Comparison of ENCODE assay signal across 9 cellular contexts in the genomic region with DNA sequence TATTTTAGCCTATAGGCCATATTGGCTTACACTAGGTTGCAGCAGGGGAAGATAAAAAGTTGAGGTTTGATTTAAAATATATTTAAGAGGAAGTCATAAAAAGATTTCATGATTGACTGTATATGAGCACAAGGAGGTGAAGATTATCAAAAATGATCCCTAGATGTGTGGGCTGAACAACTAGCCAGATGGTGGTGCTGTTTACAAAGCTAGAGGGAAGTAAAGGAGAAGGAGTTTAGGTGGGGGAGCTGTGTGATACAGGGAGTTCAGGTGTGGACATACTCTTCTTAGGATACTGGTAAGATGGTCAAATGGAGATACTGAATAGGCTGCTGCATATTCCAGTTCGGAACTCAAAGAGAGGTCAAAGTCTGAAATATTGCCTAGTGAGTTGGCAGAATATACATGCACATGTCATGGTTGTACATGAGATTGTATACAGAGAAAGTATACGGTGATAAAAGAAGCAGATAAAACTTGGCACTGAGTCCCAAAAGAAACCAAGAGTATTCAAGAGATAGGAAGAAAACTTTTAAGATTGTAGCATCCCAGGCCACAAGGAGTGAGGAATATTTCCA.
A peak's percentile ranks its signal among the peaks of the same experiment; 100 is the strongest.
DNase-seq lines count a peak whose midpoint lies in the region; ATAC-seq, FAIRE-seq and TF ChIP-seq lines count a peak whose summit lies in the region.
"Had no signal": no experiment of that assay in that cellular context is flagged by ENCODE, and none has a peak within 500 bp of the region (broad histone marks: within the 10 kb centered on the region; RNA-seq: fewer than 3 reads in every experiment).

No MANE protein-coding gene starts in this region.

- H3K79me2 ChIP-seq in HepG2 (ENCODE audit: insufficient read depth, low read length): no peaks in the 10 kb centered on the region

- no peaks in the 10 kb centered on the region for H4K20me1 ChIP-seq in HepG2 (ENCODE audit: insufficient read depth, low read length)

- POLR2A ChIA-PET in HepG2 (lab: Yijun Ruan, JAX): no interaction called here

- no peak overlapping the region for H3K4me2 ChIP-seq in HepG2 (ENCODE audit: low read depth, low read length)

- TF ChIP-seq POLR2A in HepG2 (IDR thresholded peaks at IDR 0.05; ENCODE audit: insufficient read depth in 1 of 2, low read depth in 2 of 2, low read length in 2 of 2): no peak
- TF ChIP-seq POLR2A in prostate gland (IDR thresholded peaks at IDR 0.05): no peak
- no peak for TF ChIP-seq POLR2A in ovary (IDR thresholded peaks at IDR 0.05)

- H3K27me3 ChIP-seq in HepG2 (ENCODE audit: control insufficient read depth in 1 of 2, insufficient read depth in 2 of 2, low read length in 2 of 2) (no peaks in the 10 kb centered on the region), prostate gland (replicated peaks; ENCODE audit: insufficient read depth) (no peaks in the 10 kb centered on the region), ovary (no peaks in the 10 kb centered on the region)

- no peak for FAIRE-seq in HepG2 (lab: Jason Lieb, UNC)

- TF ChIP-seq EP300 in HepG2 (IDR thresholded peaks at IDR 0.05; ENCODE audit: low read depth in 2 of 2, low read length in 2 of 2) (no peak), HepG2 (CRISPR knock-in tag; IDR thresholded peaks at IDR 0.05; ENCODE audit: borderline replicate concordance) (no peak), ovary (IDR thresholded peaks at IDR 0.05) (no peak)

- no peaks in the 10 kb centered on the region for H3K9me3 ChIP-seq in HepG2 (ENCODE audit: low read length)
- no peaks in the 10 kb centered on the region for H3K9me3 ChIP-seq in prostate gland
- no peaks in the 10 kb centered on the region for H3K9me3 ChIP-seq in ovary

- peak; percentile 47; the same call in 2 of the 3 replicates for ATAC-seq in HepG2
- no peak for ATAC-seq in GM21526 (IDR thresholded peaks at IDR 0.05; ENCODE audit: low FRiP score, unreplicated experiment)

- H3K9ac ChIP-seq in HepG2 (ENCODE audit: insufficient read depth, low read depth, low read length): no peak overlapping the region

- no peak for TF ChIP-seq RAD21 in HepG2 (CRISPR knock-in tag; IDR thresholded peaks at IDR 0.05)

- intact Hi-C loops in HepG2 (cut with micrococcal nuclease; ENCODE audit: unreplicated experiment): no loop called here
- intact Hi-C loops in prostate gland (cut with DNase I): no loop called here
- intact Hi-C loops in ovary (cut with DNase I): no loop called here

- peak overlapping the region; percentile 21 for H3K27ac ChIP-seq in VCaP
- H3K27ac ChIP-seq in HepG2 (ENCODE audit: extremely low read length, insufficient read depth, low read length): no peak overlapping the region
- H3K27ac ChIP-seq in prostate gland: no peak overlapping the region
- H3K27ac ChIP-seq in ovary: no peak overlapping the region

- no TSS peak for BruUV-seq in HepG2 (replicated peaks; lab: Mats Ljungman, UMichigan)

- H3K4me1 ChIP-seq in HepG2 (ENCODE audit: insufficient read depth, low read length): no peaks in the 10 kb centered on the region
- no peaks in the 10 kb centered on the region for H3K4me1 ChIP-seq in prostate gland (replicated peaks)
- H3K4me1 ChIP-seq in ovary (ENCODE audit: insufficient read depth): no peaks in the 10 kb centered on the region

- DNase-seq in GM04504 (ENCODE audit: low read depth) (peak; percentile 22), NCI-H1417 treated with DMSO at 0.1 percent for 48 hours (lab: John Stamatoyannopoulos, UW) (peak; percentile 37), HepG2 (ENCODE audit: low spot score) (peak; percentile 2), prostate gland (ENCODE audit: low spot score) (no peak), cortex of kidney (lab: John Stamatoyannopoulos, UW) (no peak), ovary (no peak)
- DNase-seq: naive B cell had no signal

- no peak overlapping the region for H2AFZ ChIP-seq in HepG2 (ENCODE audit: low read length)

- in situ Hi-C loops in HepG2 (cut with HindIII; ENCODE audit: extremely low pct_ligation_motif_present, low pct_unique_long_range_greater_than_20kb): no loop called here

- no peaks in the 10 kb centered on the region for H3K36me3 ChIP-seq in HepG2 (replicated peaks in 1 of 2; ENCODE audit: control insufficient read depth in 1 of 2, insufficient read depth in 2 of 2, low read length in 2 of 2)
- no peaks in the 10 kb centered on the region for H3K36me3 ChIP-seq in prostate gland
- no peaks in the 10 kb centered on the region for H3K36me3 ChIP-seq in ovary

- TF ChIP-seq CTCF in VCaP (conservative IDR thresholded peaks at IDR 0.05) (peak; percentile 86), HepG2 (CRISPR knock-in tag; IDR thresholded peaks at IDR 0.05) (peak; percentile 39), prostate gland (IDR thresholded peaks at IDR 0.05) (peak in 1 of 4 experiments; percentile 38), ovary (IDR thresholded peaks at IDR 0.05) (no peak)

- H3K4me3 ChIP-seq in HepG2 (replicated peaks in 1 of 3; ENCODE audit: insufficient read depth in 1 of 3, low read depth in 2 of 3, low read length in 3 of 3) (no peak overlapping the region), prostate gland (no peak overlapping the region), ovary (no peak overlapping the region)

- CTCF ChIA-PET in HepG2 (lab: Yijun Ruan, JAX; ENCODE audit: low intra/inter-chr PET ratio, low total read pairs): no interaction called here

- WGBS in HepG2 (ENCODE audit: low lambda C conversion rate): 6% methylated on average over 2 of the region's 2 CpGs
- WGBS in prostate gland: 65% methylated on average over 2 of the region's 2 CpGs
- WGBS in ovary, 3 donors: 60 to 77% (median 61%) methylated on average over 2 of the region's 2 CpGs

TF ChIP-seq in HepG2, 621 proteins besides CTCF, POLR2A, EP300 and RAD21:
- no peak for TF ChIP-seq ZNF510 (CRISPR knock-in tag; IDR thresholded peaks at IDR 0.05; ENCODE audit: low read depth)
- TF ChIP-seq STAG1 (CRISPR knock-in tag; IDR thresholded peaks at IDR 0.05): peak; percentile 57

Comparison
In these comparisons a context has a peak if more than half of its experiments do, and no peak if none do; other contexts are left out.
1. DNase-seq: peak in GM04504 (single experiment), NCI-H1417 treated with DMSO at 0.1 percent for 48 hours (single experiment) and HepG2 (single experiment); none in prostate gland (single experiment), cortex of kidney (single experiment) and ovary (0 of 5).
2. CTCF ChIP-seq: peak in VCaP (single experiment) and HepG2 (single experiment); none in ovary (0 of 3).